Comparison of ENCODE assay signal across 30 cellular contexts in the genomic region with DNA sequence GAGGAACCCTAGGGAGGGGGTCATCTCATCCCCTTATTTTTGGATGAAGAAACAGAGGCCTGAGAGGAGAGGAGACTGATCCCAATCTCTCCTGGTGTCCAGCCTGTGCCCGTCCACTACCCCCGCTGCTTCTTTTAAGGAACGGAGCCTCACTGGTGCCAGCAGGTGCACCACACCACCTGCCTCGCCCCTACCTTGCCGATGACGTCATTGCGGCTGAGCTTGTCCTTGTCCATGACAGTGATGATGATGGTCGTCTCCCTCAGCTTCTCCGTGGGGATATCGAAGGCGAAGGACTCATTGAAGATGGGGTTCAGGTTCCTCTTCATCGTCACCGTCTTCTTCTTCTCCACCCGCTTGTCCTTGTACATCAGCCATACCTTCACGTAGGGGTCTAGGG. TPM values are rescaled to one million over a fixed set of nuclear protein-coding genes. Genes with fewer than 3 reads are reported as not detected.
"Had no signal": no experiment of that assay in that cellular context is flagged by ENCODE, and none has a peak within 500 bp of the region (broad histone marks: within the 10 kb centered on the region; RNA-seq: fewer than 3 reads in every experiment).

No MANE protein-coding gene starts in this region.

- FAIRE-seq: endometrium, islet of Langerhans, keratinocyte had no signal

- ATAC-seq: effector memory CD8-positive, alpha-beta T cell; esophagus mucosa; gastrocnemius medialis; left cardiac atrium; left lung; left ventricle myocardium superior; lower lobe of right lung; mucosa of descending colon had no signal

- DNase-seq: colonic mucosa; cortex of kidney; effector CD8-positive, alpha-beta T cell; effector memory CD8-positive, alpha-beta T cell; endodermal cell; erythroblast; esophagus squamous epithelium; foreskin fibroblast; foreskin melanocyte; gastrocnemius medialis; glutamatergic neuron; head of caudate nucleus; hypothalamus; left cardiac atrium; left lung; left ventricle myocardium superior; lower lobe of right lung; mesenchymal stem cell; mucosa of descending colon; naive B cell had no signal

- H3K9me3 ChIP-seq: colonic mucosa, esophagus squamous epithelium, gastrocnemius medialis, left lung, lower lobe of right lung, mucosa of descending colon had no signal

- H3K4me3 ChIP-seq: colonic mucosa, esophagus squamous epithelium, gastrocnemius medialis, hepatocyte, left lung, lower lobe of right lung, mucosa of descending colon had no signal

- H3K27ac Mint-ChIP-seq: dendritic cell treated with granulocyte-macrophage colony-stimulating factor and Interleukin-4, amounts not matched to agents 40 ng/mL and 50 ng/mL, for 4 days; effector memory CD8-positive, alpha-beta T cell; endodermal cell; mesothelial cell of epicardium; naive B cell had no signal

- H3K4me3 Mint-ChIP-seq: dendritic cell treated with granulocyte-macrophage colony-stimulating factor and Interleukin-4, amounts not matched to agents 40 ng/mL and 50 ng/mL, for 4 days; effector memory CD8-positive, alpha-beta T cell; endodermal cell; mesothelial cell of epicardium; naive B cell had no signal

- H3K36me3 Mint-ChIP-seq: mesothelial cell of epicardium, naive B cell had no signal

- H3K4me1 Mint-ChIP-seq: naive B cell had no signal

- H3K9me3 Mint-ChIP-seq: dendritic cell treated with granulocyte-macrophage colony-stimulating factor and Interleukin-4, amounts not matched to agents 40 ng/mL and 50 ng/mL, for 4 days; effector memory CD8-positive, alpha-beta T cell; endodermal cell; mesothelial cell of epicardium; naive B cell had no signal

- H3K36me3 ChIP-seq: colonic mucosa, esophagus squamous epithelium, gastrocnemius medialis, left lung, lower lobe of right lung had no signal

- H3K4me1 ChIP-seq: colonic mucosa, esophagus squamous epithelium, gastrocnemius medialis, left lung, lower lobe of right lung had no signal

- H2AFZ ChIP-seq: hepatocyte had no signal

- H3K27me3 ChIP-seq: colonic mucosa, gastrocnemius medialis, hepatocyte had no signal

- H3K4me2 ChIP-seq: hepatocyte had no signal

- H3K79me2 ChIP-seq: hepatocyte had no signal

- H3K27ac ChIP-seq: colonic mucosa, epithelial cell of prostate, esophagus squamous epithelium, gastrocnemius medialis, hepatocyte, left lung, lower lobe of right lung had no signal

RNA-seq across cellular contexts. Expression of gene LRRC10B, which starts 14.3 kb away (rescaled TPM):
- total RNA-seq: lung microvascular endothelial cell, myocyte had no signal
- polyA plus RNA-seq: keratinocyte had no signal
